ENCODE assay signal across 1 cellular context in the genomic region with DNA sequence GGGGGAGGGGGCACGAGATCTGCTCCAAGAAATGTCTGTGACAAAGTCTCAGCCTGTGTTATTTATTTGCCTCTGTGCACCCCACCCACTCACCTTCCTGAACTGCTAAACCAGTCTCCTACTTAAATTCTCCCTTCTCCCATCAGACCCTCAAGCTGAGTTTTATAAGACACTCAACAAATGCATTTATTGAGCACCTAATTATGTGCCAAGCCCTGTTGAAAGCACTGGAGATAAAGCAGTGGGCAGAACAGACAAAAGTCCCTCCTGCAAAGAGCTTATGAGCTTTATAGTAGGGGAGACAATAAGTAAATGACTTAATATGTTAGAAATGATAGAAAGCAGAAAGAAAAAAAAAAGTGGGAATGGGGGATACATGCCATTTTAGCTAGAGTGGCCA.
TF ChIP-seq lines count a peak whose summit lies in the region.

No MANE protein-coding gene starts in this region.

TF ChIP-seq in HEK293, 187 proteins besides CTCF, POLR2A, EP300 and RAD21:
- TF ChIP-seq ZFHX2 (tag by site-specific recombination; conservative IDR thresholded peaks at IDR 0.05): peak; percentile 48
- TF ChIP-seq ZNF664 (tag by site-specific recombination; IDR thresholded peaks at IDR 0.05): peak; percentile 97
- TF ChIP-seq EGR2 (tag by site-specific recombination; IDR thresholded peaks at IDR 0.05; ENCODE audit: low read depth): peak; percentile 31; the same call in 1 of the 2 replicates
- TF ChIP-seq, protein P1, sequence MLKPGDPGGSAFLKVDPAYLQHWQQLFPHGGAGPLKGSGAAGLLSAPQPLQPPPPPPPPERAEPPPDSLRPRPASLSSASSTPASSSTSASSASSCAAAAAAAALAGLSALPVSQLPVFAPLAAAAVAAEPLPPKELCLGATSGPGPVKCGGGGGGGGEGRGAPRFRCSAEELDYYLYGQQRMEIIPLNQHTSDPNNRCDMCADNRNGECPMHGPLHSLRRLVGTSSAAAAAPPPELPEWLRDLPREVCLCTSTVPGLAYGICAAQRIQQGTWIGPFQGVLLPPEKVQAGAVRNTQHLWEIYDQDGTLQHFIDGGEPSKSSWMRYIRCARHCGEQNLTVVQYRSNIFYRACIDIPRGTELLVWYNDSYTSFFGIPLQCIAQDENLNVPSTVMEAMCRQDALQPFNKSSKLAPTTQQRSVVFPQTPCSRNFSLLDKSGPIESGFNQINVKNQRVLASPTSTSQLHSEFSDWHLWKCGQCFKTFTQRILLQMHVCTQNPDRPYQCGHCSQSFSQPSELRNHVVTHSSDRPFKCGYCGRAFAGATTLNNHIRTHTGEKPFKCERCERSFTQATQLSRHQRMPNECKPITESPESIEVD (tag by site-specific recombination; IDR thresholded peaks at IDR 0.05): no peak
